ENCODE assay signal across 1 cellular context in the genomic region with DNA sequence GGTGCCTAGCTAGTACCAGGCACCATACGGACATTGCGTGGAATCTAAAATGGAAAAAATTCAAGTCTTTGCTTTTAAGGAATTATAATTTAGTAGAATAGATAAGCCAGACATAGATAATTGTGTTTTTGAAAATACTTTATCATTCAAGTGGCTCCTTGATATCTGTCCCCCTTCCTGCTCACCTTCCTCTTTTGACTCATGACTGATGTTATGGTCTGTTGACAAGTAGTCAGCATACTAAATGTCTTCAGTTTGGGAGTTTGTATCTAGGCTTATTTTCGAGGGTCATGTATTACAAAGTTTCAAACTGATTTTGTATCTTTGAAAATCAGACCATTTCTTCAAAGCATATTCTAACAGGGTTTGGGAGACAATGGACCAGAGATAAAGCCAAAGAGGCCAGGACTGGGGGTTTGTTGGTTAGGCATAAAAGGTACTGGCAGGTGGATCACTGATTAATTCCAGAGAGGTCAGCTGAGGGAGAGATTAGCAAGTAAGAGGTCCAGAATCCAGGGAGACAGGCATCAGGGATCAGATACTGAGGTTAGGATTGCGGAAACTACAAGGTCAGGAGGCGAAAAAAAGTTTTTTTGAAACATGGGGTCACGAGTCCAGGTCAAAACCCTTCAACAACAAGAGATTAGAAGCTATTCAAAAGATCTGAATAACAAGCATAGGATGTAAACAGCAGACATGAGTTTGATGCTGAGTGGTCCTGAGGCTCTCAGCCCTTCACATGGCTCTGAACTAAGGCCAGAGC.
TF ChIP-seq lines count a peak whose summit lies in the region.

No MANE protein-coding gene starts in this region.

TF ChIP-seq in HepG2, 621 proteins besides CTCF, POLR2A, EP300 and RAD21 (continued from another document and continues in another):
- TF ChIP-seq, protein P1, sequence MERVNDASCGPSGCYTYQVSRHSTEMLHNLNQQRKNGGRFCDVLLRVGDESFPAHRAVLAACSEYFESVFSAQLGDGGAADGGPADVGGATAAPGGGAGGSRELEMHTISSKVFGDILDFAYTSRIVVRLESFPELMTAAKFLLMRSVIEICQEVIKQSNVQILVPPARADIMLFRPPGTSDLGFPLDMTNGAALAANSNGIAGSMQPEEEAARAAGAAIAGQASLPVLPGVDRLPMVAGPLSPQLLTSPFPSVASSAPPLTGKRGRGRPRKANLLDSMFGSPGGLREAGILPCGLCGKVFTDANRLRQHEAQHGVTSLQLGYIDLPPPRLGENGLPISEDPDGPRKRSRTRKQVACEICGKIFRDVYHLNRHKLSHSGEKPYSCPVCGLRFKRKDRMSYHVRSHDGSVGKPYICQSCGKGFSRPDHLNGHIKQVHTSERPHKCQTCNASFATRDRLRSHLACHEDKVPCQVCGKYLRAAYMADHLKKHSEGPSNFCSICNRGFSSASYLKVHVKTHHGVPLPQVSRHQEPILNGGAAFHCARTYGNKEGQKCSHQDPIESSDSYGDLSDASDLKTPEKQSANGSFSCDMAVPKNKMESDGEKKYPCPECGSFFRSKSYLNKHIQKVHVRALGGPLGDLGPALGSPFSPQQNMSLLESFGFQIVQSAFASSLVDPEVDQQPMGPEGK (CRISPR knock-in tag; IDR thresholded peaks at IDR 0.05): peak; percentile 79
- TF ChIP-seq, protein P2, sequence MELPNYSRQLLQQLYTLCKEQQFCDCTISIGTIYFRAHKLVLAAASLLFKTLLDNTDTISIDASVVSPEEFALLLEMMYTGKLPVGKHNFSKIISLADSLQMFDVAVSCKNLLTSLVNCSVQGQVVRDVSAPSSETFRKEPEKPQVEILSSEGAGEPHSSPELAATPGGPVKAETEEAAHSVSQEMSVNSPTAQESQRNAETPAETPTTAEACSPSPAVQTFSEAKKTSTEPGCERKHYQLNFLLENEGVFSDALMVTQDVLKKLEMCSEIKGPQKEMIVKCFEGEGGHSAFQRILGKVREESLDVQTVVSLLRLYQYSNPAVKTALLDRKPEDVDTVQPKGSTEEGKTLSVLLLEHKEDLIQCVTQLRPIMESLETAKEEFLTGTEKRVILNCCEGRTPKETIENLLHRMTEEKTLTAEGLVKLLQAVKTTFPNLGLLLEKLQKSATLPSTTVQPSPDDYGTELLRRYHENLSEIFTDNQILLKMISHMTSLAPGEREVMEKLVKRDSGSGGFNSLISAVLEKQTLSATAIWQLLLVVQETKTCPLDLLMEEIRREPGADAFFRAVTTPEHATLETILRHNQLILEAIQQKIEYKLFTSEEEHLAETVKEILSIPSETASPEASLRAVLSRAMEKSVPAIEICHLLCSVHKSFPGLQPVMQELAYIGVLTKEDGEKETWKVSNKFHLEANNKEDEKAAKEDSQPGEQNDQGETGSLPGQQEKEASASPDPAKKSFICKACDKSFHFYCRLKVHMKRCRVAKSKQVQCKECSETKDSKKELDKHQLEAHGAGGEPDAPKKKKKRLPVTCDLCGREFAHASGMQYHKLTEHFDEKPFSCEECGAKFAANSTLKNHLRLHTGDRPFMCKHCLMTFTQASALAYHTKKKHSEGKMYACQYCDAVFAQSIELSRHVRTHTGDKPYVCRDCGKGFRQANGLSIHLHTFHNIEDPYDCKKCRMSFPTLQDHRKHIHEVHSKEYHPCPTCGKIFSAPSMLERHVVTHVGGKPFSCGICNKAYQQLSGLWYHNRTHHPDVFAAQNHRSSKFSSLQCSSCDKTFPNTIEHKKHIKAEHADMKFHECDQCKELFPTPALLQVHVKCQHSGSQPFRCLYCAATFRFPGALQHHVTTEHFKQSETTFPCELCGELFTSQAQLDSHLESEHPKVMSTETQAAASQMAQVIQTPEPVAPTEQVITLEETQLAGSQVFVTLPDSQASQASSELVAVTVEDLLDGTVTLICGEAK (IDR thresholded peaks at IDR 0.05): no peak
- TF ChIP-seq, protein P2 (CRISPR knock-in tag; IDR thresholded peaks at IDR 0.05): peak; percentile 51; the same call in 1 of the 2 replicates
- TF ChIP-seq, protein P3, sequence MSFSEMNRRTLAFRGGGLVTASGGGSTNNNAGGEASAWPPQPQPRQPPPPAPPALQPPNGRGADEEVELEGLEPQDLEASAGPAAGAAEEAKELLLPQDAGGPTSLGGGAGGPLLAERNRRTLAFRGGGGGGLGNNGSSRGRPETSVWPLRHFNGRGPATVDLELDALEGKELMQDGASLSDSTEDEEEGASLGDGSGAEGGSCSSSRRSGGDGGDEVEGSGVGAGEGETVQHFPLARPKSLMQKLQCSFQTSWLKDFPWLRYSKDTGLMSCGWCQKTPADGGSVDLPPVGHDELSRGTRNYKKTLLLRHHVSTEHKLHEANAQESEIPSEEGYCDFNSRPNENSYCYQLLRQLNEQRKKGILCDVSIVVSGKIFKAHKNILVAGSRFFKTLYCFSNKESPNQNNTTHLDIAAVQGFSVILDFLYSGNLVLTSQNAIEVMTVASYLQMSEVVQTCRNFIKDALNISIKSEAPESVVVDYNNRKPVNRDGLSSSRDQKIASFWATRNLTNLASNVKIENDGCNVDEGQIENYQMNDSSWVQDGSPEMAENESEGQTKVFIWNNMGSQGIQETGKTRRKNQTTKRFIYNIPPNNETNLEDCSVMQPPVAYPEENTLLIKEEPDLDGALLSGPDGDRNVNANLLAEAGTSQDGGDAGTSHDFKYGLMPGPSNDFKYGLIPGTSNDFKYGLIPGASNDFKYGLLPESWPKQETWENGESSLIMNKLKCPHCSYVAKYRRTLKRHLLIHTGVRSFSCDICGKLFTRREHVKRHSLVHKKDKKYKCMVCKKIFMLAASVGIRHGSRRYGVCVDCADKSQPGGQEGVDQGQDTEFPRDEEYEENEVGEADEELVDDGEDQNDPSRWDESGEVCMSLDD (CRISPR knock-in tag; IDR thresholded peaks at IDR 0.05; ENCODE audit: borderline replicate concordance): no peak
- TF ChIP-seq ZEB1 (IDR thresholded peaks at IDR 0.05; ENCODE audit: insufficient replicate concordance, low read depth) (peak; percentile 81), ZKSCAN1 (IDR thresholded peaks at IDR 0.05; ENCODE audit: low read length) (no peak), NONO (IDR thresholded peaks at IDR 0.05) (no peak), NONO (CRISPR knock-in tag; conservative IDR thresholded peaks at IDR 0.05) (peak; percentile 21; the same call in 1 of the 2 replicates), NFYC (CRISPR knock-in tag; IDR thresholded peaks at IDR 0.05) (0 out of 2 replicates have a peak, but pooled peaks have one; percentile 8), ZNF747 (CRISPR knock-in tag; IDR thresholded peaks at IDR 0.05; ENCODE audit: borderline replicate concordance) (peak; percentile 41; the same call in 1 of the 2 replicates), CBX5 (CRISPR knock-in tag; IDR thresholded peaks at IDR 0.05; ENCODE audit: borderline replicate concordance) (no peak; the same call in 1 of the 2 replicates), SKI (IDR thresholded peaks at IDR 0.05; ENCODE audit: partially characterized antibody) (peak; percentile 21), ZNF382 (CRISPR knock-in tag; IDR thresholded peaks at IDR 0.05; ENCODE audit: borderline replicate concordance) (no peak), JDP2 (CRISPR knock-in tag; IDR thresholded peaks at IDR 0.05; ENCODE audit: borderline replicate concordance) (no peak), HOXA5 (CRISPR knock-in tag; IDR thresholded peaks at IDR 0.05) (peak; percentile 53; the same call in 1 of the 2 replicates), HOXA3 (CRISPR knock-in tag; IDR thresholded peaks at IDR 0.05) (peak; percentile 85), MAFF (IDR thresholded peaks at IDR 0.05; ENCODE audit: low read depth, low read length) (no peak), PHF5A (CRISPR knock-in tag; IDR thresholded peaks at IDR 0.05; ENCODE audit: low read depth, unreplicated experiment) (peak; percentile 42), MED1 (CRISPR knock-in tag; IDR thresholded peaks at IDR 0.05) (peak; percentile 96), RXRB (CRISPR knock-in tag; IDR thresholded peaks at IDR 0.05; ENCODE audit: borderline replicate concordance) (peak; percentile 95), ZNF816 (CRISPR knock-in tag; IDR thresholded peaks at IDR 0.05; ENCODE audit: borderline replicate concordance) (no peak), NR2C2 (CRISPR knock-in tag; IDR thresholded peaks at IDR 0.05; ENCODE audit: borderline replicate concordance) (peak; percentile 88), ZNF292 (CRISPR knock-in tag; IDR thresholded peaks at IDR 0.05; ENCODE audit: borderline replicate concordance, low read depth) (peak; percentile 64; the same call in 1 of the 2 replicates), SIX4 (CRISPR knock-in tag; IDR thresholded peaks at IDR 0.05) (0 out of 2 replicates have a peak, but pooled peaks have one; percentile 63)
- TF ChIP-seq, protein P4, sequence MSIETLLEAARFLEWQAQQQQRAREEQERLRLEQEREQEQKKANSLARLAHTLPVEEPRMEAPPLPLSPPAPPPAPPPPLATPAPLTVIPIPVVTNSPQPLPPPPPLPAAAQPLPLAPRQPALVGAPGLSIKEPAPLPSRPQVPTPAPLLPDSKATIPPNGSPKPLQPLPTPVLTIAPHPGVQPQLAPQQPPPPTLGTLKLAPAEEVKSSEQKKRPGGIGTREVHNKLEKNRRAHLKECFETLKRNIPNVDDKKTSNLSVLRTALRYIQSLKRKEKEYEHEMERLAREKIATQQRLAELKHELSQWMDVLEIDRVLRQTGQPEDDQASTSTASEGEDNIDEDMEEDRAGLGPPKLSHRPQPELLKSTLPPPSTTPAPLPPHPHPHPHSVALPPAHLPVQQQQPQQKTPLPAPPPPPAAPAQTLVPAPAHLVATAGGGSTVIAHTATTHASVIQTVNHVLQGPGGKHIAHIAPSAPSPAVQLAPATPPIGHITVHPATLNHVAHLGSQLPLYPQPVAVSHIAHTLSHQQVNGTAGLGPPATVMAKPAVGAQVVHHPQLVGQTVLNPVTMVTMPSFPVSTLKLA (IDR thresholded peaks at IDR 0.05): 0 out of 2 replicates have a peak, but pooled peaks have one; percentile 17
- TF ChIP-seq, protein P5, sequence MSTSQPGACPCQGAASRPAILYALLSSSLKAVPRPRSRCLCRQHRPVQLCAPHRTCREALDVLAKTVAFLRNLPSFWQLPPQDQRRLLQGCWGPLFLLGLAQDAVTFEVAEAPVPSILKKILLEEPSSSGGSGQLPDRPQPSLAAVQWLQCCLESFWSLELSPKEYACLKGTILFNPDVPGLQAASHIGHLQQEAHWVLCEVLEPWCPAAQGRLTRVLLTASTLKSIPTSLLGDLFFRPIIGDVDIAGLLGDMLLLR (CRISPR knock-in tag; IDR thresholded peaks at IDR 0.05): no peak
- TF ChIP-seq, protein P6, sequence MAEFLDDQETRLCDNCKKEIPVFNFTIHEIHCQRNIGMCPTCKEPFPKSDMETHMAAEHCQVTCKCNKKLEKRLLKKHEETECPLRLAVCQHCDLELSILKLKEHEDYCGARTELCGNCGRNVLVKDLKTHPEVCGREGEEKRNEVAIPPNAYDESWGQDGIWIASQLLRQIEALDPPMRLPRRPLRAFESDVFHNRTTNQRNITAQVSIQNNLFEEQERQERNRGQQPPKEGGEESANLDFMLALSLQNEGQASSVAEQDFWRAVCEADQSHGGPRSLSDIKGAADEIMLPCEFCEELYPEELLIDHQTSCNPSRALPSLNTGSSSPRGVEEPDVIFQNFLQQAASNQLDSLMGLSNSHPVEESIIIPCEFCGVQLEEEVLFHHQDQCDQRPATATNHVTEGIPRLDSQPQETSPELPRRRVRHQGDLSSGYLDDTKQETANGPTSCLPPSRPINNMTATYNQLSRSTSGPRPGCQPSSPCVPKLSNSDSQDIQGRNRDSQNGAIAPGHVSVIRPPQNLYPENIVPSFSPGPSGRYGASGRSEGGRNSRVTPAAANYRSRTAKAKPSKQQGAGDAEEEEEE (CRISPR knock-in tag; IDR thresholded peaks at IDR 0.05; ENCODE audit: borderline replicate concordance): no peak
- TF ChIP-seq, protein P7, sequence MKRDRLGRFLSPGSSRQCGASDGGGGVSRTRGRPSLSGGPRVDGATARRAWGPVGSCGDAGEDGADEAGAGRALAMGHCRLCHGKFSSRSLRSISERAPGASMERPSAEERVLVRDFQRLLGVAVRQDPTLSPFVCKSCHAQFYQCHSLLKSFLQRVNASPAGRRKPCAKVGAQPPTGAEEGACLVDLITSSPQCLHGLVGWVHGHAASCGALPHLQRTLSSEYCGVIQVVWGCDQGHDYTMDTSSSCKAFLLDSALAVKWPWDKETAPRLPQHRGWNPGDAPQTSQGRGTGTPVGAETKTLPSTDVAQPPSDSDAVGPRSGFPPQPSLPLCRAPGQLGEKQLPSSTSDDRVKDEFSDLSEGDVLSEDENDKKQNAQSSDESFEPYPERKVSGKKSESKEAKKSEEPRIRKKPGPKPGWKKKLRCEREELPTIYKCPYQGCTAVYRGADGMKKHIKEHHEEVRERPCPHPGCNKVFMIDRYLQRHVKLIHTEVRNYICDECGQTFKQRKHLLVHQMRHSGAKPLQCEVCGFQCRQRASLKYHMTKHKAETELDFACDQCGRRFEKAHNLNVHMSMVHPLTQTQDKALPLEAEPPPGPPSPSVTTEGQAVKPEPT (CRISPR knock-in tag; IDR thresholded peaks at IDR 0.05; ENCODE audit: low read depth): no peak
- TF ChIP-seq, protein P8, sequence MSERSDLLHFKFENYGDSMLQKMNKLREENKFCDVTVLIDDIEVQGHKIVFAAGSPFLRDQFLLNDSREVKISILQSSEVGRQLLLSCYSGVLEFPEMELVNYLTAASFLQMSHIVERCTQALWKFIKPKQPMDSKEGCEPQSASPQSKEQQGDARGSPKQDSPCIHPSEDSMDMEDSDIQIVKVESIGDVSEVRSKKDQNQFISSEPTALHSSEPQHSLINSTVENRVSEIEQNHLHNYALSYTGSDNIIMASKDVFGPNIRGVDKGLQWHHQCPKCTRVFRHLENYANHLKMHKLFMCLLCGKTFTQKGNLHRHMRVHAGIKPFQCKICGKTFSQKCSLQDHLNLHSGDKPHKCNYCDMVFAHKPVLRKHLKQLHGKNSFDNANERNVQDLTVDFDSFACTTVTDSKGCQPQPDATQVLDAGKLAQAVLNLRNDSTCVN (CRISPR knock-in tag; IDR thresholded peaks at IDR 0.05; ENCODE audit: borderline replicate concordance): peak; percentile 95
